ENCODE assay signal across 22 cellular contexts in the genomic region with DNA sequence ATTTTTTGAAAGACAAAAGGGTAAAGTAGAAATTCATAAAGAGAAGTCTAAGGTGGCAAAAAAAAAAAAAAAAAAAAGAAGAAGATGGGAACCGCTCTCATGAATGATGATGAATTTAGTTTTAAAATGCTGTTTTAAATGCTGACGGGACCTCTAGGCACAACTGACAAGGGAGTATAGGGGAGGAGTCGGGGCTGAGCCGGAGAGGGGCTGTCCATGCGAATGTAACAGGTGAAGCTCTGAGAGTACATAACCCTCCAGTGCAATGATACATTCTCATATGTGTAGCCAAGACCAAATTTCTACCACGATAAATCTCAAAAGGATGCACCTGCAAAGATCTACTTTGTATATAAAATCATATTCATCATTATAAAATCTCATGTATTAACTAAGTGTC.
"Had no signal": no experiment of that assay in that cellular context is flagged by ENCODE, and none has a peak within 500 bp of the region (broad histone marks: within the 10 kb centered on the region; RNA-seq: fewer than 3 reads in every experiment).

No MANE protein-coding gene starts in this region.

- H3K4me1 ChIP-seq: right atrium auricular region, uterus had no signal

- H3K4me3 ChIP-seq: left ventricle myocardium inferior, lung, neural progenitor cell, ovary, right atrium auricular region, right lobe of liver, skin epidermis, tibial nerve, uterus had no signal

- H3K9ac ChIP-seq: neural progenitor cell had no signal

- H3K4me1 Mint-ChIP-seq: immature natural killer cell; memory B cell; stimulated activated effector memory CD8-positive, alpha-beta T cell treated with anti-CD3 and anti-CD28 coated beads, Interleukin-12 subunit alpha, Interleukin-12 subunit beta, amount 100 ng/mL, for 72 hours had no signal

- H3K9me3 Mint-ChIP-seq: immature natural killer cell; stimulated activated effector memory CD8-positive, alpha-beta T cell treated with anti-CD3 and anti-CD28 coated beads, Interleukin-12 subunit alpha, Interleukin-12 subunit beta, amount 100 ng/mL, for 72 hours; type B pancreatic cell had no signal

- H3K27me3 ChIP-seq: neural progenitor cell, neutrophil, ovary, right atrium auricular region, right lobe of liver, tibial nerve, uterus had no signal

- H3K36me3 Mint-ChIP-seq: immature natural killer cell; memory B cell; naive thymus-derived CD8-positive, alpha-beta T cell; stimulated activated effector memory CD8-positive, alpha-beta T cell treated with anti-CD3 and anti-CD28 coated beads, Interleukin-12 subunit alpha, Interleukin-12 subunit beta, amount 100 ng/mL, for 72 hours; type B pancreatic cell had no signal

- ATAC-seq: stimulated activated effector memory CD8-positive, alpha-beta T cell treated with anti-CD3 and anti-CD28 coated beads, Interleukin-12 subunit alpha, Interleukin-12 subunit beta, amount 100 ng/mL, for 72 hours had no signal

- H3K4me3 Mint-ChIP-seq: immature natural killer cell; memory B cell; naive thymus-derived CD8-positive, alpha-beta T cell; nephron progenitor cell; neural progenitor cell; stimulated activated effector memory CD8-positive, alpha-beta T cell treated with anti-CD3 and anti-CD28 coated beads, Interleukin-12 subunit alpha, Interleukin-12 subunit beta, amount 100 ng/mL, for 72 hours; stimulated activated naive CD8-positive, alpha-beta T cell treated with anti-CD3 and anti-CD28 coated beads, Interleukin-15, Interleukin-2, amounts not matched to agents 100 ng/mL and 50 ng/mL, for 24 hours; type B pancreatic cell had no signal

- H3K4me2 ChIP-seq: neural progenitor cell had no signal

- H3K27me3 Mint-ChIP-seq: progenitor cell of endocrine pancreas; stimulated activated naive CD8-positive, alpha-beta T cell treated with anti-CD3 and anti-CD28 coated beads, Interleukin-15, Interleukin-2, amounts not matched to agents 100 ng/mL and 50 ng/mL, for 24 hours; type B pancreatic cell had no signal

- H3K27ac Mint-ChIP-seq: immature natural killer cell; memory B cell; naive thymus-derived CD8-positive, alpha-beta T cell; nephron progenitor cell; neural progenitor cell; stimulated activated effector memory CD8-positive, alpha-beta T cell treated with anti-CD3 and anti-CD28 coated beads, Interleukin-12 subunit alpha, Interleukin-12 subunit beta, amount 100 ng/mL, for 72 hours; stimulated activated naive CD8-positive, alpha-beta T cell treated with anti-CD3 and anti-CD28 coated beads, Interleukin-15, Interleukin-2, amounts not matched to agents 100 ng/mL and 50 ng/mL, for 24 hours; type B pancreatic cell had no signal

- H3K27ac ChIP-seq: left ventricle myocardium inferior, neural progenitor cell, neutrophil, ovary, right atrium auricular region, right lobe of liver, skin epidermis, tibial nerve, uterus had no signal

- DNase-seq: hypothalamus; immature natural killer cell; left ventricle myocardium inferior; nephron progenitor cell; occipital lobe; ovary; right lobe of liver; stimulated activated CD4-positive, alpha-beta T cell treated with anti-CD3 and anti-CD28 coated beads, Interleukin-4, amount 100 ng/mL, for 24 hours; substantia nigra; uterus had no signal

- H3K36me3 ChIP-seq: left ventricle myocardium inferior, neutrophil, ovary, right atrium auricular region, right lobe of liver, tibial nerve, uterus had no signal

- H2AFZ ChIP-seq: neural progenitor cell had no signal

- H3K9me3 ChIP-seq: neutrophil, ovary, right lobe of liver, tibial nerve, uterus had no signal
